ENCODE assay signal across 27 cellular contexts in the genomic region with DNA sequence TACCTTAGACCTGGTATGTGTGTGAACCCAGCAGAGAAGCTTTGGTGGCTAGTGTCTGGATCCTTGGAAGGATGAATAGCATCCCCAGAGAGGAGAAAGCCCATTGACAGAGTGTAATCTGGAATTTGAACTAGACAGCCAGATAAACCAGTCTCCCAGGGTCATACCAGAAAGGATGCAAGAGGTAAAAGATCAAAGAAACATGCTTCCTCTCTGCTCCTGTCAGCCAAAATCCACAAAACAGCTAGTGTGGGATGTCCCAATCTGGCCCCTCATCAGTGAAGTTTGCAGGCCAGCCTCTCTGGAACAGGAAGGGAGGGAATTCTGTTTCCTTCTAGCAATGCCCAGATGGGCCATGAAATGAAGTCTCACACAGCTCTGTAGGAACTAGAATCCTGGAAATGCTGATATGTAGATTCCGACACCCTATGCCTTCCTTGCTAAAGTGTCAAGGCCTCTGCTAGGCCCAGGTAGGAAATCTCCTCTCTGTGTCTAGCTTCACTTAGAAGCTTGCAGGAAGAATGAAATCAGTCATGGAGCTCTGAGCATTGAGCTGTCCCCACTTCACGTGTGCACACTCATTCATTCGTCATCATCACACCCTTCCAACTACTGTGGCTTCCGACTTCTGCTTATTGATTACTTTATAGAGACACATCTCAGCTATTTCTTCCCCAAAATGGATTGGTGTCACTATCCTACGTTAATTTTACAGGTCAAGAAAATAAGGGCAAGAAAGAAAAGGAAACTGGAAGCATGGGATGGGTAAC. TPM values are rescaled to one million over a fixed set of nuclear protein-coding genes. Genes with fewer than 3 reads are reported as not detected.
DNase-seq lines count a peak whose midpoint lies in the region; ATAC-seq, FAIRE-seq and TF ChIP-seq lines count a peak whose summit lies in the region.
"Had no signal": no experiment of that assay in that cellular context is flagged by ENCODE, and none has a peak within 500 bp of the region (broad histone marks: within the 10 kb centered on the region; RNA-seq: fewer than 3 reads in every experiment).

No MANE protein-coding gene starts in this region.

- dilution Hi-C loops in mammary epithelial cell (cut with HindIII; ENCODE audit: low sequenced_read_pairs): loop anchor here (5.0 kb wide), 3 partner anchors 50 to 95 kb away; no protein-coding TSS in a partner anchor

- H3K9ac ChIP-seq in mammary epithelial cell (ENCODE audit: insufficient read depth, low read length) (no peak overlapping the region), astrocyte (ENCODE audit: low read length) (peak overlapping the region; percentile 6)
- H3K9ac ChIP-seq: neural progenitor cell had no signal

- H3K9me3 Mint-ChIP-seq in astrocyte (ENCODE audit: unreplicated experiment): peaks cover 2% of the 10 kb centered on the region
- H3K9me3 Mint-ChIP-seq: activated naive CD8-positive, alpha-beta T cell treated with anti-CD3 and anti-CD28 coated beads for 36 hours; CD4-positive, alpha-beta T cell; central memory CD8-positive, alpha-beta T cell; dendritic cell treated with granulocyte-macrophage colony-stimulating factor and Interleukin-4, amounts not matched to agents 40 ng/mL and 50 ng/mL, for 4 days; neural progenitor cell; stimulated activated effector memory CD8-positive, alpha-beta T cell treated with anti-CD3 and anti-CD28 coated beads, Interleukin-12 subunit alpha, Interleukin-12 subunit beta, amount 100 ng/mL, for 72 hours; T-cell had no signal

- H3K36me3 Mint-ChIP-seq in astrocyte (ENCODE audit: low read depth, unreplicated experiment): peaks cover 15% of the 10 kb centered on the region
- H3K36me3 Mint-ChIP-seq: activated naive CD8-positive, alpha-beta T cell treated with anti-CD3 and anti-CD28 coated beads for 36 hours; neural progenitor cell; stimulated activated effector memory CD8-positive, alpha-beta T cell treated with anti-CD3 and anti-CD28 coated beads, Interleukin-12 subunit alpha, Interleukin-12 subunit beta, amount 100 ng/mL, for 72 hours; T-cell had no signal

- no peak overlapping the region for H3K27ac ChIP-seq in mammary epithelial cell (ENCODE audit: insufficient read depth, low read depth, low read length)
- H3K27ac ChIP-seq in breast epithelium: no peak overlapping the region
- peak overlapping the region; percentile 68 for H3K27ac ChIP-seq in astrocyte (ENCODE audit: low read depth, low read length)
- no peak overlapping the region for H3K27ac ChIP-seq in upper lobe of right lung
- H3K27ac ChIP-seq: 22Rv1, ascending aorta, neural progenitor cell, Peyer's patch, right atrium auricular region, SJCRH30 had no signal

- H4K20me1 ChIP-seq in mammary epithelial cell (ENCODE audit: insufficient read depth, low read length): no peaks in the 10 kb centered on the region
- H4K20me1 ChIP-seq in astrocyte (ENCODE audit: insufficient read depth, low read length): peaks cover 69% of the 10 kb centered on the region

- CTCF ChIA-PET in mammary epithelial cell (lab: Charles Lee; ENCODE audit: low non-redundant PET): interaction anchor here (0.5 kb wide), 1 partner anchor 1402 kb away, joined by 3 read pairs; no protein-coding TSS in a partner anchor

- TF ChIP-seq CTCF in mammary epithelial cell (conservative IDR thresholded peaks at IDR 0.05 in 1 of 2, IDR thresholded peaks at IDR 0.05 in 1 of 2; ENCODE audit: extremely low read depth in 1 of 2, insufficient read depth in 1 of 2, low read depth in 1 of 2, low read length in 2 of 2) (no peak), breast epithelium (IDR thresholded peaks at IDR 0.05) (no peak), astrocyte (IDR thresholded peaks at IDR 0.05; ENCODE audit: insufficient read depth, low read depth, low read length) (no peak), upper lobe of right lung (IDR thresholded peaks at IDR 0.05) (no peak)

- no peaks in the 10 kb centered on the region for H3K27me3 ChIP-seq in mammary epithelial cell (ENCODE audit: insufficient read depth, low read length)
- no peaks in the 10 kb centered on the region for H3K27me3 ChIP-seq in breast epithelium
- no peaks in the 10 kb centered on the region for H3K27me3 ChIP-seq in astrocyte (ENCODE audit: insufficient read depth, low read length)
- no peaks in the 10 kb centered on the region for H3K27me3 ChIP-seq in upper lobe of right lung
- H3K27me3 ChIP-seq: ascending aorta, neural progenitor cell, Peyer's patch, right atrium auricular region, SJCRH30 had no signal

- ATAC-seq in HG02588 (IDR thresholded peaks at IDR 0.05; ENCODE audit: unreplicated experiment): no peak
- ATAC-seq in upper lobe of right lung: no peak
- ATAC-seq in HG02678 (IDR thresholded peaks at IDR 0.05; ENCODE audit: unreplicated experiment): no peak
- ATAC-seq: activated CD8-positive, alpha-beta T cell treated with anti-CD3 and anti-CD28 coated beads, Interleukin-2, amount 10 ng/mL, durations not matched to agents 7 days and 5 days; T-cell had no signal

- no peaks in the 10 kb centered on the region for H3K27me3 Mint-ChIP-seq in astrocyte (ENCODE audit: low read depth, unreplicated experiment)
- H3K27me3 Mint-ChIP-seq: dendritic cell treated with granulocyte-macrophage colony-stimulating factor and Interleukin-4, amounts not matched to agents 40 ng/mL and 50 ng/mL, for 4 days had no signal

- H3K36me3 ChIP-seq in mammary epithelial cell (ENCODE audit: insufficient read depth, low read length) (peaks cover 8% of the 10 kb centered on the region), breast epithelium (no peaks in the 10 kb centered on the region), astrocyte (ENCODE audit: insufficient read depth, low read length) (peaks cover 29% of the 10 kb centered on the region), upper lobe of right lung (no peaks in the 10 kb centered on the region)
- H3K36me3 ChIP-seq: ascending aorta, neural progenitor cell, Peyer's patch, right atrium auricular region, SJCRH30 had no signal

- in situ Hi-C loops in mammary epithelial cell (cut with MboI; ENCODE audit: low sequenced_read_pairs in 2 of 2): no loop called here

- intact Hi-C loops in mammary epithelial cell (cut with micrococcal nuclease) (loop anchor here (2.0 kb wide), 2 partner anchors 38 to 84 kb away; a partner anchor contains a TSS), breast epithelium (cut with DNase I; ENCODE audit: low total_unique reads) (no loop called here), upper lobe of right lung (cut with DNase I) (no loop called here)

- no peak for FAIRE-seq in astrocyte (lab: Jason Lieb, UNC)
- FAIRE-seq: TTC549 had no signal

- WGBS in mammary epithelial cell (ENCODE audit: low coverage, missing lambda C conversion rate): 86% methylated on average over 5 of the region's 5 CpGs

- peaks cover 19% of the 10 kb centered on the region for H3K4me1 Mint-ChIP-seq in astrocyte (ENCODE audit: low read depth, unreplicated experiment)
- H3K4me1 Mint-ChIP-seq: central memory CD8-positive, alpha-beta T cell; stimulated activated effector memory CD8-positive, alpha-beta T cell treated with anti-CD3 and anti-CD28 coated beads, Interleukin-12 subunit alpha, Interleukin-12 subunit beta, amount 100 ng/mL, for 72 hours; T-cell had no signal

- H3K79me2 ChIP-seq in mammary epithelial cell (ENCODE audit: insufficient read depth, low read length) (peaks cover 61% of the 10 kb centered on the region), astrocyte (ENCODE audit: insufficient read depth, low read length) (peaks cover 88% of the 10 kb centered on the region)

- H3K4me3 ChIP-seq in mammary epithelial cell (replicated peaks in 1 of 3; ENCODE audit: insufficient read depth in 1 of 3, low read depth in 2 of 3, low read length in 3 of 3) (no peak overlapping the region), breast epithelium (no peak overlapping the region), astrocyte (ENCODE audit: insufficient read depth, low read depth, low read length) (no peak overlapping the region), upper lobe of right lung (no peak overlapping the region)
- H3K4me3 ChIP-seq: ascending aorta, neural progenitor cell, Peyer's patch, right atrium auricular region, SJCRH30 had no signal

- peak overlapping the region; percentile 7 for H3K4me3 Mint-ChIP-seq in astrocyte (ENCODE audit: unreplicated experiment)
- H3K4me3 Mint-ChIP-seq: activated CD8-positive, alpha-beta T cell treated with anti-CD3 and anti-CD28 coated beads, Interleukin-2, amount 10 ng/mL, durations not matched to agents 7 days and 5 days; activated naive CD8-positive, alpha-beta T cell treated with anti-CD3 and anti-CD28 coated beads for 36 hours; CD4-positive, alpha-beta T cell; central memory CD8-positive, alpha-beta T cell; dendritic cell treated with granulocyte-macrophage colony-stimulating factor and Interleukin-4, amounts not matched to agents 40 ng/mL and 50 ng/mL, for 4 days; neural progenitor cell; stimulated activated effector memory CD8-positive, alpha-beta T cell treated with anti-CD3 and anti-CD28 coated beads, Interleukin-12 subunit alpha, Interleukin-12 subunit beta, amount 100 ng/mL, for 72 hours; T-cell had no signal

- H3K9me3 ChIP-seq in mammary epithelial cell (replicated peaks; ENCODE audit: insufficient read depth, low read length) (no peaks in the 10 kb centered on the region), breast epithelium (no peaks in the 10 kb centered on the region), astrocyte (ENCODE audit: insufficient read depth, low read depth, low read length) (no peaks in the 10 kb centered on the region), upper lobe of right lung (no peaks in the 10 kb centered on the region)
- H3K9me3 ChIP-seq: ascending aorta, Peyer's patch, right atrium auricular region, SJCRH30 had no signal

- H2AFZ ChIP-seq in mammary epithelial cell (ENCODE audit: low read depth, low read length): no peak overlapping the region
- H2AFZ ChIP-seq in astrocyte (ENCODE audit: low read depth, low read length): no peak overlapping the region
- H2AFZ ChIP-seq: neural progenitor cell had no signal

- H3K4me1 ChIP-seq in mammary epithelial cell (ENCODE audit: insufficient read depth, low read length) (peaks cover 53% of the 10 kb centered on the region), breast epithelium (no peaks in the 10 kb centered on the region), astrocyte (ENCODE audit: insufficient read depth, low read length) (peaks cover 48% of the 10 kb centered on the region), upper lobe of right lung (no peaks in the 10 kb centered on the region)
- H3K4me1 ChIP-seq: ascending aorta, neural progenitor cell, Peyer's patch, right atrium auricular region, SJCRH30 had no signal

- H3K27ac Mint-ChIP-seq in astrocyte (ENCODE audit: unreplicated experiment): no peak overlapping the region
- H3K27ac Mint-ChIP-seq: activated CD8-positive, alpha-beta T cell treated with anti-CD3 and anti-CD28 coated beads, Interleukin-2, amount 10 ng/mL, durations not matched to agents 7 days and 5 days; activated naive CD8-positive, alpha-beta T cell treated with anti-CD3 and anti-CD28 coated beads for 36 hours; CD4-positive, alpha-beta T cell; dendritic cell treated with granulocyte-macrophage colony-stimulating factor and Interleukin-4, amounts not matched to agents 40 ng/mL and 50 ng/mL, for 4 days; neural progenitor cell; stimulated activated effector memory CD8-positive, alpha-beta T cell treated with anti-CD3 and anti-CD28 coated beads, Interleukin-12 subunit alpha, Interleukin-12 subunit beta, amount 100 ng/mL, for 72 hours; T-cell had no signal

- H3K4me2 ChIP-seq in mammary epithelial cell (ENCODE audit: insufficient read depth, low read depth, low read length) (peak overlapping the region; percentile 13), astrocyte (ENCODE audit: low read length) (peak overlapping the region; percentile 57)
- H3K4me2 ChIP-seq: neural progenitor cell had no signal

- DNase-seq in mammary epithelial cell: no peak
- no peak for DNase-seq in breast epithelium (ENCODE audit: low spot score in 2 of 2)
- DNase-seq in astrocyte (ENCODE audit: low read depth): no peak
- peak; percentile 67 for DNase-seq in islet precursor cell
- no peak for DNase-seq in activated CD4-positive, alpha-beta T cell treated with anti-CD3 and anti-CD28 coated beads for 1 hour
- no peak for DNase-seq in upper lobe of right lung
- DNase-seq: activated CD8-positive, alpha-beta T cell treated with anti-CD3 and anti-CD28 coated beads, Interleukin-2, amount 10 ng/mL, durations not matched to agents 7 days and 5 days; activated effector memory CD4-positive, alpha-beta T cell treated with Interleukin-2 at 50 U/mL for 16 hours; activated naive CD8-positive, alpha-beta T cell treated with anti-CD3 and anti-CD28 coated beads for 36 hours; CD4-positive, alpha-beta T cell; NCI-H1092 treated with DMSO at 0.1 percent for 48 hours; NCI-H187; NCI-H524; Peyer's patch; stimulated activated CD4-positive, alpha-beta T cell treated with anti-CD3 and anti-CD28 coated beads, Interleukin-2, amount 100 ng/mL, for 48 hours; T-cell had no signal

- no TSS peak for BruUV-seq in mammary epithelial cell (replicated peaks; lab: Mats Ljungman, UMichigan)

- no peak for TF ChIP-seq POLR2A in breast epithelium (IDR thresholded peaks at IDR 0.05)

RNA-seq across cellular contexts. Expression of a gene that starts 38.0 kb away (rescaled TPM):
- total RNA-seq in mammary epithelial cell (10 to 100 TPM; 19.2 to 28.7 TPM), breast epithelium (10 to 100 TPM in 1 of 3 donors, 1 to 10 TPM in 1, not detected in 1; 5.2 to 10.4 TPM), astrocyte (19.0 and 28.6 TPM in 2 replicates), upper lobe of right lung (41.9 TPM)
- 28.0 TPM for polyA plus RNA-seq in mammary epithelial cell
- polyA minus RNA-seq in mammary epithelial cell: 37.7 TPM
- total RNA-seq: activated CD8-positive, alpha-beta T cell treated with anti-CD3 and anti-CD28 coated beads, Interleukin-2, amount 10 ng/mL, durations not matched to agents 7 days and 5 days; ascending aorta; CD4-positive, alpha-beta T cell; SJCRH30 had no signal
